In genomic region chr2:101805146-101806088, GRCh38 we compare ENCODE assay signal across 9 cellular contexts.
DNase-seq lines count a peak whose midpoint lies in the region; ATAC-seq lines count a peak whose summit lies in the region.
"Had no signal": no experiment of that assay in that cellular context is flagged by ENCODE, and none has a peak within 500 bp of the region (broad histone marks: within the 10 kb centered on the region; RNA-seq: fewer than 3 reads in every experiment).

No MANE protein-coding gene starts in this region.

- no peaks in the 10 kb centered on the region for H3K27me3 ChIP-seq in BLaER1 treated with 17β-estradiol and CSF1 and Interleukin-3, amounts not matched to agents 10 nM and 100 nM

- WGBS in mesodermal cell (ENCODE audit: insufficient coverage in 2 of 2), 2 experiments, result 49 to 64% methylated on average over 2 to 4 of the region's 9 CpGs

- no peak overlapping the region for H3K4me3 Mint-ChIP-seq in central memory CD8-positive, alpha-beta T cell

- peak overlapping the region; percentile 73 to 88 (median 81); a peak in 21 of 22 replicates for H3K4me2 ChIP-seq in BLaER1 treated with 17β-estradiol and CSF1 and Interleukin-3, amounts not matched to agents 10 nM and 100 nM

- no peaks in the 10 kb centered on the region for H3K9me3 Mint-ChIP-seq in central memory CD8-positive, alpha-beta T cell

- DNase-seq in NCI-H82 (lab: John Stamatoyannopoulos, UW) (peak; percentile 35), NCI-H524 treated with DMSO at 0.1 percent for 48 hours (lab: John Stamatoyannopoulos, UW) (no peak), posterior cingulate gyrus (no peak)
- no peak for DNase-seq in central memory CD8-positive, alpha-beta T cell (ENCODE audit: low spot score in 2 of 2)
- DNase-seq: Kasumi-1 had no signal

- peaks cover 78 to 100% (median 97%) of the 10 kb centered on the region in 11 experiments for H4K20me1 ChIP-seq in BLaER1 treated with 17β-estradiol and CSF1 and Interleukin-3, amounts not matched to agents 10 nM and 100 nM

- peaks cover 53 to 72% (median 58%) of the 10 kb centered on the region in 10 experiments for H3K4me1 ChIP-seq in BLaER1 treated with 17β-estradiol and CSF1 and Interleukin-3, amounts not matched to agents 10 nM and 100 nM
- peaks cover 53% of the 10 kb centered on the region for H3K4me1 ChIP-seq in mesodermal cell (ENCODE audit: control insufficient read depth, insufficient read depth, low read length, poor library complexity, severe bottlenecking)

- peak overlapping the region in 4 of 11 experiments; percentile 11 to 66 (median 37); a peak in 5 of 22 replicates for H3K9ac ChIP-seq in BLaER1 treated with 17β-estradiol and CSF1 and Interleukin-3, amounts not matched to agents 10 nM and 100 nM

- H3K4me3 ChIP-seq in BLaER1 treated with 17β-estradiol and CSF1 and Interleukin-3, amounts not matched to agents 10 nM and 100 nM, result no peak overlapping the region
- H3K4me3 ChIP-seq in mesodermal cell (ENCODE audit: extremely low read depth, insufficient read depth, low read length, poor library complexity, severe bottlenecking), result no peak overlapping the region

- H3K36me3 Mint-ChIP-seq in central memory CD8-positive, alpha-beta T cell (ENCODE audit: insufficient read depth), result no peaks in the 10 kb centered on the region

- intact Hi-C loops in posterior cingulate gyrus (cut with DNase I), result no loop called here

- peak overlapping the region in 9 of 11 experiments; percentile 41 to 80 (median 70); a peak in 17 of 22 replicates for H3K27ac ChIP-seq in BLaER1 treated with 17β-estradiol and CSF1 and Interleukin-3, amounts not matched to agents 10 nM and 100 nM
- peak overlapping the region; percentile 96 for H3K27ac ChIP-seq in mesodermal cell (ENCODE audit: low read depth, low read length, severe bottlenecking)

- no peaks in the 10 kb centered on the region for H3K27me3 Mint-ChIP-seq in central memory CD8-positive, alpha-beta T cell

- ATAC-seq in central memory CD8-positive, alpha-beta T cell (replicated peaks; ENCODE audit: extremely low read depth, poor library complexity, severe bottlenecking), result no peak
- ATAC-seq in GM21381 (IDR thresholded peaks at IDR 0.05; ENCODE audit: unreplicated experiment) (no peak), GM19324 (IDR thresholded peaks at IDR 0.05; ENCODE audit: low FRiP score, unreplicated experiment) (no peak)

- H3K36me3 ChIP-seq in BLaER1 treated with 17β-estradiol and CSF1 and Interleukin-3, amounts not matched to agents 10 nM and 100 nM, result peaks cover 0 to 47% (median 25%) of the 10 kb centered on the region in 11 experiments; a peak in 19 of 22 replicates
- H3K36me3 ChIP-seq in mesodermal cell (ENCODE audit: control insufficient read depth, insufficient read depth, low read length), result peaks cover 8% of the 10 kb centered on the region

- peaks cover 68% of the 10 kb centered on the region for H3K4me1 Mint-ChIP-seq in central memory CD8-positive, alpha-beta T cell

- peak overlapping the region; percentile 4 for H3K27ac Mint-ChIP-seq in central memory CD8-positive, alpha-beta T cell (ENCODE audit: low read depth)

- no peaks in the 10 kb centered on the region for H3K9me3 ChIP-seq in BLaER1 treated with 17β-estradiol and CSF1 and Interleukin-3, amounts not matched to agents 10 nM and 100 nM (replicated peaks in 1 of 11)
- H3K9me3 ChIP-seq in mesodermal cell (ENCODE audit: control insufficient read depth, low read length), result no peaks in the 10 kb centered on the region
